Comparison of ENCODE assay signal across 15 cellular contexts in the genomic region with DNA sequence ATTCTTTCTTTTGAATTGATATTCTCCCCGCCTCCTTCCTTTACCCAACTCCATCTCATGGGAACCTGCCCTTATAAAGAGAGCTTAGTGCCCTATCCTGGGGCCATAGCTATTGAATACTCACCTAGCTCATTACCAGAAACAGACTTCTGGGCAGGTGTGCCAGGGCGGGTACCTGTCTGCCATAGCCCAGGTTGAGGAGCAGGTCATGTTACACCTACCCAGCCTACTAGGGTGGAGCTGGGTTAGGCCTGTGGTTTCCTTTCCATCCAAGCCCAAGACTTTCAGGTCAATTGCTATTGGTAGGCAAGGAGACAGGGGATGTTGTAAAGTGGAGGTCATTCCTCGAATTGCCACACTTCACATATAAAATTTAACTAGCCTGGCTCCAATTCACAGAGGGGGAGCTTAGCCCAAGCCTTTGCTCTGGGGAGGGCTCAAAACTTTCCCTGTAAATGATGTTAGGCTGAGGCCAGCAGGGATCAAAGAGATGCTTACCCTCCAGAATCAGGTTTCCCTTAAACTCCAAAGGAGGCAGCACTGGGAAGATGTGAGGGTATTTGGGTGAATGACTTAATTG.
DNase-seq lines count a peak whose midpoint lies in the region; ATAC-seq and TF ChIP-seq lines count a peak whose summit lies in the region.
"Had no signal": no experiment of that assay in that cellular context is flagged by ENCODE, and none has a peak within 500 bp of the region (broad histone marks: within the 10 kb centered on the region; RNA-seq: fewer than 3 reads in every experiment).

No MANE protein-coding gene starts in this region.

- CTCF ChIA-PET in WTC11 (lab: Charles Lee): interaction anchor here (1.0 to 12.8 kb wide), 4 partner anchors 33 to 229 kb away, joined by 3 to 133 read pairs (median 10); no protein-coding TSS in a partner anchor

- no peaks in the 10 kb centered on the region for H3K36me3 Mint-ChIP-seq in WTC11
- no peaks in the 10 kb centered on the region for H3K36me3 Mint-ChIP-seq in stimulated activated effector memory CD8-positive, alpha-beta T cell treated with anti-CD3 and anti-CD28 coated beads, Interleukin-12 subunit alpha, Interleukin-12 subunit beta, amount 100 ng/mL, for 72 hours

- H3K4me3 ChIP-seq in cardiac muscle cell: peak overlapping the region; percentile 96
- H3K4me3 ChIP-seq in hepatocyte: no peak overlapping the region
- peak overlapping the region; percentile 86 for H3K4me3 ChIP-seq in thoracic aorta

- H3K9me3 ChIP-seq in cardiac muscle cell (ENCODE audit: low read depth) (no peaks in the 10 kb centered on the region), hepatocyte (ENCODE audit: low read depth) (no peaks in the 10 kb centered on the region), thoracic aorta (no peaks in the 10 kb centered on the region)
- H3K9me3 ChIP-seq: gastroesophageal sphincter had no signal

- POLR2A ChIA-PET in WTC11 (lab: Charles Lee): no interaction called here

- H3K27me3 ChIP-seq in cardiac muscle cell (no peaks in the 10 kb centered on the region), hepatocyte (no peaks in the 10 kb centered on the region), thoracic aorta (replicated peaks; ENCODE audit: insufficient read depth) (no peaks in the 10 kb centered on the region)
- H3K27me3 ChIP-seq: gastroesophageal sphincter had no signal

- peak overlapping the region; percentile 7 for H3K4me3 Mint-ChIP-seq in WTC11
- H3K4me3 Mint-ChIP-seq in stimulated activated effector memory CD8-positive, alpha-beta T cell treated with anti-CD3 and anti-CD28 coated beads, Interleukin-12 subunit alpha, Interleukin-12 subunit beta, amount 100 ng/mL, for 72 hours: no peak overlapping the region

- H3K27ac ChIP-seq in cardiac muscle cell (peak overlapping the region; percentile 100), hepatocyte (no peak overlapping the region), thoracic aorta (peak overlapping the region; percentile 91 to 96)
- H3K27ac ChIP-seq: C4-2B had no signal

- TF ChIP-seq CTCF in cardiac muscle cell (IDR thresholded peaks at IDR 0.05; ENCODE audit: low read depth, low read length): no peak
- TF ChIP-seq CTCF in WTC11 (IDR thresholded peaks at IDR 0.05): no peak
- no peak for TF ChIP-seq CTCF in hepatocyte (IDR thresholded peaks at IDR 0.05; ENCODE audit: poor library complexity)
- TF ChIP-seq CTCF in thoracic aorta (IDR thresholded peaks at IDR 0.05): no peak

- WGBS in hepatocyte (ENCODE audit: low lambda C conversion rate, missing lambda C conversion rate): 83% methylated on average over 3 of the region's 3 CpGs

- no peaks in the 10 kb centered on the region for H4K20me1 ChIP-seq in hepatocyte (ENCODE audit: insufficient read depth, poor library complexity, severe bottlenecking)

- intact Hi-C loops in cardiac septum (cut with DNase I): loop anchor here (5.0 kb wide), 1 partner anchor 45 kb away; no protein-coding TSS in a partner anchor

- DNase-seq in cardiac muscle cell (ENCODE audit: low read depth in 1 of 2, low spot score in 1 of 2): no peak
- DNase-seq in cardiac septum (ENCODE audit: low spot score): no peak
- DNase-seq in WTC11 (ENCODE audit: low spot score): no peak
- no peak for DNase-seq in hepatocyte (ENCODE audit: low spot score)
- no peak for DNase-seq in thoracic aorta (ENCODE audit: low spot score)
- no peak for DNase-seq in Ammon's horn (ENCODE audit: low spot score)
- DNase-seq in stimulated activated effector memory CD8-positive, alpha-beta T cell treated with anti-CD3 and anti-CD28 coated beads, Interleukin-12 subunit alpha, Interleukin-12 subunit beta, amount 100 ng/mL, for 72 hours (ENCODE audit: low spot score in 2 of 2): no peak
- DNase-seq: activated T-cell treated with anti-CD3 and anti-CD28 coated beads, Interleukin-2, amount 50 U/mL, for 48 hours; IMR-90; NCI-H1930; RPMI8226 had no signal

- H2AFZ ChIP-seq in hepatocyte: no peak overlapping the region

- H3K27me3 Mint-ChIP-seq in WTC11 (ENCODE audit: low read depth): no peaks in the 10 kb centered on the region; the same call in none of the 2 replicates

- H3K4me1 ChIP-seq in cardiac muscle cell (ENCODE audit: low read depth): peaks cover 49% of the 10 kb centered on the region
- peaks cover 23% of the 10 kb centered on the region for H3K4me1 ChIP-seq in hepatocyte (ENCODE audit: insufficient read depth)
- peaks cover 36 to 78% of the 10 kb centered on the region in 2 donors for H3K4me1 ChIP-seq in thoracic aorta (ENCODE audit: control insufficient read depth in 1 of 2, low read depth in 2 of 2)

- peak overlapping the region; percentile 86 for H3K4me2 ChIP-seq in hepatocyte

- peaks cover 14% of the 10 kb centered on the region for H3K36me3 ChIP-seq in cardiac muscle cell
- H3K36me3 ChIP-seq in hepatocyte (replicated peaks; ENCODE audit: insufficient read depth, low read depth): no peaks in the 10 kb centered on the region
- no peaks in the 10 kb centered on the region for H3K36me3 ChIP-seq in thoracic aorta
- H3K36me3 ChIP-seq: gastroesophageal sphincter had no signal

- peaks cover 57% of the 10 kb centered on the region for H3K4me1 Mint-ChIP-seq in WTC11
- H3K4me1 Mint-ChIP-seq in stimulated activated effector memory CD8-positive, alpha-beta T cell treated with anti-CD3 and anti-CD28 coated beads, Interleukin-12 subunit alpha, Interleukin-12 subunit beta, amount 100 ng/mL, for 72 hours: peaks cover 26% of the 10 kb centered on the region

- H3K79me2 ChIP-seq in hepatocyte: peaks cover 75% of the 10 kb centered on the region

- no peaks in the 10 kb centered on the region for H3K9me3 Mint-ChIP-seq in WTC11
- no peaks in the 10 kb centered on the region for H3K9me3 Mint-ChIP-seq in stimulated activated effector memory CD8-positive, alpha-beta T cell treated with anti-CD3 and anti-CD28 coated beads, Interleukin-12 subunit alpha, Interleukin-12 subunit beta, amount 100 ng/mL, for 72 hours
- H3K9me3 Mint-ChIP-seq: central memory CD8-positive, alpha-beta T cell had no signal

- H3K9me2 ChIP-seq in hepatocyte (replicated peaks; ENCODE audit: insufficient read depth): no peaks in the 10 kb centered on the region

- H3K27ac Mint-ChIP-seq in WTC11: no peak overlapping the region
- no peak overlapping the region for H3K27ac Mint-ChIP-seq in stimulated activated effector memory CD8-positive, alpha-beta T cell treated with anti-CD3 and anti-CD28 coated beads, Interleukin-12 subunit alpha, Interleukin-12 subunit beta, amount 100 ng/mL, for 72 hours

- ATAC-seq in WTC11 (no peak), thoracic aorta (ENCODE audit: insufficient number of reproducible peaks, low FRiP score, low read depth) (no peak), GM18498 (IDR thresholded peaks at IDR 0.05; ENCODE audit: unreplicated experiment) (no peak)
- no peak for ATAC-seq in stimulated activated effector memory CD8-positive, alpha-beta T cell treated with anti-CD3 and anti-CD28 coated beads, Interleukin-12 subunit alpha, Interleukin-12 subunit beta, amount 100 ng/mL, for 72 hours
- ATAC-seq: gastroesophageal sphincter had no signal

TF ChIP-seq in WTC11, 78 proteins besides CTCF, POLR2A, EP300 and RAD21 (continues in another document):
- TF ChIP-seq GABPB1 (CRISPR knock-in tag; IDR thresholded peaks at IDR 0.05) (no peak), ATF1 (CRISPR knock-in tag; IDR thresholded peaks at IDR 0.05) (no peak), CBFB (CRISPR knock-in tag; IDR thresholded peaks at IDR 0.05; ENCODE audit: low read depth) (no peak), SMAD4 (CRISPR knock-in tag; IDR thresholded peaks at IDR 0.05) (no peak), ZNF232 (CRISPR knock-in tag; IDR thresholded peaks at IDR 0.05) (no peak)
- TF ChIP-seq, protein P1, sequence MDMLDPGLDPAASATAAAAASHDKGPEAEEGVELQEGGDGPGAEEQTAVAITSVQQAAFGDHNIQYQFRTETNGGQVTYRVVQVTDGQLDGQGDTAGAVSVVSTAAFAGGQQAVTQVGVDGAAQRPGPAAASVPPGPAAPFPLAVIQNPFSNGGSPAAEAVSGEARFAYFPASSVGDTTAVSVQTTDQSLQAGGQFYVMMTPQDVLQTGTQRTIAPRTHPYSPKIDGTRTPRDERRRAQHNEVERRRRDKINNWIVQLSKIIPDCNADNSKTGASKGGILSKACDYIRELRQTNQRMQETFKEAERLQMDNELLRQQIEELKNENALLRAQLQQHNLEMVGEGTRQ (CRISPR knock-in tag; IDR thresholded peaks at IDR 0.05): no peak
- TF ChIP-seq, protein P2, sequence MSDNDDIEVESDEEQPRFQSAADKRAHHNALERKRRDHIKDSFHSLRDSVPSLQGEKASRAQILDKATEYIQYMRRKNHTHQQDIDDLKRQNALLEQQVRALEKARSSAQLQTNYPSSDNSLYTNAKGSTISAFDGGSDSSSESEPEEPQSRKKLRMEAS (CRISPR knock-in tag; IDR thresholded peaks at IDR 0.05): no peak
- TF ChIP-seq, protein P3, sequence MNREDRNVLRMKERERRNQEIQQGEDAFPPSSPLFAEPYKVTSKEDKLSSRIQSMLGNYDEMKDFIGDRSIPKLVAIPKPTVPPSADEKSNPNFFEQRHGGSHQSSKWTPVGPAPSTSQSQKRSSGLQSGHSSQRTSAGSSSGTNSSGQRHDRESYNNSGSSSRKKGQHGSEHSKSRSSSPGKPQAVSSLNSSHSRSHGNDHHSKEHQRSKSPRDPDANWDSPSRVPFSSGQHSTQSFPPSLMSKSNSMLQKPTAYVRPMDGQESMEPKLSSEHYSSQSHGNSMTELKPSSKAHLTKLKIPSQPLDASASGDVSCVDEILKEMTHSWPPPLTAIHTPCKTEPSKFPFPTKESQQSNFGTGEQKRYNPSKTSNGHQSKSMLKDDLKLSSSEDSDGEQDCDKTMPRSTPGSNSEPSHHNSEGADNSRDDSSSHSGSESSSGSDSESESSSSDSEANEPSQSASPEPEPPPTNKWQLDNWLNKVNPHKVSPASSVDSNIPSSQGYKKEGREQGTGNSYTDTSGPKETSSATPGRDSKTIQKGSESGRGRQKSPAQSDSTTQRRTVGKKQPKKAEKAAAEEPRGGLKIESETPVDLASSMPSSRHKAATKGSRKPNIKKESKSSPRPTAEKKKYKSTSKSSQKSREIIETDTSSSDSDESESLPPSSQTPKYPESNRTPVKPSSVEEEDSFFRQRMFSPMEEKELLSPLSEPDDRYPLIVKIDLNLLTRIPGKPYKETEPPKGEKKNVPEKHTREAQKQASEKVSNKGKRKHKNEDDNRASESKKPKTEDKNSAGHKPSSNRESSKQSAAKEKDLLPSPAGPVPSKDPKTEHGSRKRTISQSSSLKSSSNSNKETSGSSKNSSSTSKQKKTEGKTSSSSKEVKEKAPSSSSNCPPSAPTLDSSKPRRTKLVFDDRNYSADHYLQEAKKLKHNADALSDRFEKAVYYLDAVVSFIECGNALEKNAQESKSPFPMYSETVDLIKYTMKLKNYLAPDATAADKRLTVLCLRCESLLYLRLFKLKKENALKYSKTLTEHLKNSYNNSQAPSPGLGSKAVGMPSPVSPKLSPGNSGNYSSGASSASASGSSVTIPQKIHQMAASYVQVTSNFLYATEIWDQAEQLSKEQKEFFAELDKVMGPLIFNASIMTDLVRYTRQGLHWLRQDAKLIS (CRISPR knock-in tag; IDR thresholded peaks at IDR 0.05; ENCODE audit: borderline replicate concordance): no peak
